In the genomic region with DNA sequence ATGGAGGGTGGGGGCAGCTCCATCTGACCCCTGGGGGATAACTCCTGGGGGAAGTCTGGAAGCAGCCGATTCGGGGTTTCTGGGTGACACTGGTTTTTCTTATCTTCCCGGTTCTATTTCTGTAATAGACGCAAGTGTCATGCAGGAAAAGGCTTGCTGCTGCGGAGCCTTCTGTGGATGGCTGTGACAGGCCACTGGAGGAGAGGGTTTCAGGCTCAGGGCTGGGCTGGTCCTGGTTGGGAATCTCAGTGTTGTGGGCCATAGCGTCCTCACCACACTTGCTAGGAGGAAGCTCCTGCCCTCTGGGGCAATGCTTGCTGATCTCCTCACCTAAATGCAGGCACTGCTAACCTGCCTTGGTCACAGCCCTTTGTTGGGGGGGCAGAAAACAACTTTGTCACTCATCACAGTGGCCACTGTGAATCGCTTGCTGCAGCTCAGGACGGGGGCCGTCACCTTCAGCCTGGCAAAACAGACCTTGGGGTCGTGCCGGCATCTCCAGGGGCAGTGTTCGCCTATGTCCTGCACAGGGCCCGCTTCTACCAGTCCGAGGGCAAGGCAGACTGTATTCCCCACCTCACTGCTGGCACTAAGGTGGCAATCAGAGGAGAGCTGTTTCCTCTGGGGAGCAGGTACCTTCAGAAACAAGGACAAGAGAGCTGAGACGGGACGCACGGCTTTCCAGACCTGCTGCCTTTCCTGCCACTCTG, we compare ENCODE assay signal across 13 cellular contexts. TPM values are rescaled to one million over a fixed set of nuclear protein-coding genes. Genes with fewer than 3 reads are reported as not detected.
DNase-seq lines count a peak whose midpoint lies in the region; ATAC-seq lines count a peak whose summit lies in the region.
"Had no signal": no experiment of that assay in that cellular context is flagged by ENCODE, and none has a peak within 500 bp of the region (broad histone marks: within the 10 kb centered on the region; RNA-seq: fewer than 3 reads in every experiment).

No MANE protein-coding gene starts in this region.

- H3K4me1 Mint-ChIP-seq in activated T-cell treated with anti-CD3 and anti-CD28 coated beads, Interleukin-2, amount 50 U/mL, for 72 hours (ENCODE audit: low read depth), result peaks cover 44% of the 10 kb centered on the region
- H3K4me1 Mint-ChIP-seq in activated T-cell treated with anti-CD3 and anti-CD28 coated beads, Interleukin-2, amount 50 U/mL, for 4 hours (ENCODE audit: low read depth), result peaks cover 44% of the 10 kb centered on the region
- peaks cover 43% of the 10 kb centered on the region for H3K4me1 Mint-ChIP-seq in central memory CD8-positive, alpha-beta T cell

- peak overlapping the region; percentile 46 to 53 for H3K4me3 Mint-ChIP-seq in activated T-cell treated with anti-CD3 and anti-CD28 coated beads, Interleukin-2, amount 50 U/mL, for 72 hours
- H3K4me3 Mint-ChIP-seq in activated T-cell treated with anti-CD3 and anti-CD28 coated beads, Interleukin-2, amount 50 U/mL, for 4 hours, result no peak overlapping the region
- peak overlapping the region; percentile 32 for H3K4me3 Mint-ChIP-seq in central memory CD8-positive, alpha-beta T cell

- no peak for DNase-seq in activated T-cell treated with anti-CD3 and anti-CD28 coated beads, Interleukin-2, amount 50 U/mL, for 72 hours
- no peak for DNase-seq in activated T-cell treated with anti-CD3 and anti-CD28 coated beads, Interleukin-2, amount 50 U/mL, for 4 hours
- no peak for DNase-seq in central memory CD8-positive, alpha-beta T cell (ENCODE audit: low spot score in 2 of 2)
- DNase-seq in stimulated activated CD8-positive, alpha-beta memory T cell treated with anti-CD3 and anti-CD28 coated beads, Interleukin-4, amount 100 ng/mL, for 48 hours, result peak; percentile 18
- DNase-seq: effector CD8-positive, alpha-beta T cell; midbrain; MM.1S; NCI-H2081; NCI-H748 treated with DMSO at 0.1 percent for 48 hours had no signal

- H3K9me3 Mint-ChIP-seq in activated T-cell treated with anti-CD3 and anti-CD28 coated beads, Interleukin-2, amount 50 U/mL, for 72 hours, result no peaks in the 10 kb centered on the region
- no peaks in the 10 kb centered on the region for H3K9me3 Mint-ChIP-seq in activated T-cell treated with anti-CD3 and anti-CD28 coated beads, Interleukin-2, amount 50 U/mL, for 4 hours
- H3K9me3 Mint-ChIP-seq in central memory CD8-positive, alpha-beta T cell, result no peaks in the 10 kb centered on the region

- H3K27ac Mint-ChIP-seq in activated T-cell treated with anti-CD3 and anti-CD28 coated beads, Interleukin-2, amount 50 U/mL, for 72 hours, result no peak overlapping the region
- peak overlapping the region; percentile 70 for H3K27ac Mint-ChIP-seq in central memory CD8-positive, alpha-beta T cell (ENCODE audit: low read depth)

- no peaks in the 10 kb centered on the region for H3K27me3 Mint-ChIP-seq in activated T-cell treated with anti-CD3 and anti-CD28 coated beads, Interleukin-2, amount 50 U/mL, for 72 hours (ENCODE audit: low read depth)
- H3K27me3 Mint-ChIP-seq in activated T-cell treated with anti-CD3 and anti-CD28 coated beads, Interleukin-2, amount 50 U/mL, for 4 hours (ENCODE audit: low read depth), result no peaks in the 10 kb centered on the region
- H3K27me3 Mint-ChIP-seq in central memory CD8-positive, alpha-beta T cell, result no peaks in the 10 kb centered on the region

- ATAC-seq in activated T-cell treated with anti-CD3 and anti-CD28 coated beads, Interleukin-2, amount 50 U/mL, for 72 hours (replicated peaks in 1 of 2), result no peak
- ATAC-seq in activated T-cell treated with anti-CD3 and anti-CD28 coated beads, Interleukin-2, amount 50 U/mL, for 4 hours, result no peak
- ATAC-seq in central memory CD8-positive, alpha-beta T cell (replicated peaks; ENCODE audit: extremely low read depth, poor library complexity, severe bottlenecking), result no peak
- ATAC-seq in HG03378 (IDR thresholded peaks at IDR 0.05; ENCODE audit: unreplicated experiment) (no peak), GM21723 (IDR thresholded peaks at IDR 0.05; ENCODE audit: unreplicated experiment) (no peak)
- ATAC-seq: HCT116 had no signal

- H3K36me3 Mint-ChIP-seq in activated T-cell treated with anti-CD3 and anti-CD28 coated beads, Interleukin-2, amount 50 U/mL, for 72 hours (ENCODE audit: insufficient read depth in 2 of 2), result no peaks in the 10 kb centered on the region
- H3K36me3 Mint-ChIP-seq in activated T-cell treated with anti-CD3 and anti-CD28 coated beads, Interleukin-2, amount 50 U/mL, for 4 hours (ENCODE audit: insufficient read depth), result no peaks in the 10 kb centered on the region
- H3K36me3 Mint-ChIP-seq in central memory CD8-positive, alpha-beta T cell (ENCODE audit: insufficient read depth), result peaks cover 2% of the 10 kb centered on the region

RNA-seq across cellular contexts. Expression of a gene that starts 4.4 kb away (rescaled TPM):
- not detected for total RNA-seq in activated T-cell treated with anti-CD3 and anti-CD28 coated beads, Interleukin-2, amount 50 U/mL, for 72 hours
- not detected for total RNA-seq in activated T-cell treated with anti-CD3 and anti-CD28 coated beads, Interleukin-2, amount 50 U/mL, for 4 hours
- total RNA-seq: ascending aorta had no signal

RNA-seq across cellular contexts. Expression of a gene that starts 7.8 kb away (rescaled TPM):
- total RNA-seq in activated T-cell treated with anti-CD3 and anti-CD28 coated beads, Interleukin-2, amount 50 U/mL, for 72 hours, result 10 to 100 TPM; 44.5 to 51.6 TPM
- 10 to 100 TPM; 18.7 to 27.9 (median 20.0) TPM for total RNA-seq in activated T-cell treated with anti-CD3 and anti-CD28 coated beads, Interleukin-2, amount 50 U/mL, for 4 hours

RNA-seq across cellular contexts. Expression of a gene that starts 17.3 kb away (rescaled TPM):
- 10 to 100 TPM; 55.7 to 56.4 TPM for total RNA-seq in activated T-cell treated with anti-CD3 and anti-CD28 coated beads, Interleukin-2, amount 50 U/mL, for 72 hours
- total RNA-seq in activated T-cell treated with anti-CD3 and anti-CD28 coated beads, Interleukin-2, amount 50 U/mL, for 4 hours, result 10 to 100 TPM; 86.1 to 99.3 (median 95.0) TPM

RNA-seq across cellular contexts. Expression of a gene that starts 27.8 kb away (rescaled TPM):
- 100 to 1,000 TPM; 168 to 181 TPM for total RNA-seq in activated T-cell treated with anti-CD3 and anti-CD28 coated beads, Interleukin-2, amount 50 U/mL, for 72 hours
- total RNA-seq in activated T-cell treated with anti-CD3 and anti-CD28 coated beads, Interleukin-2, amount 50 U/mL, for 4 hours, result 100 to 1,000 TPM; 147 to 174 (median 160) TPM

RNA-seq across cellular contexts. Expression of a gene that starts 33.8 kb away (rescaled TPM):
- 10 to 100 TPM; 66.2 to 67.5 TPM for total RNA-seq in activated T-cell treated with anti-CD3 and anti-CD28 coated beads, Interleukin-2, amount 50 U/mL, for 72 hours
- total RNA-seq in activated T-cell treated with anti-CD3 and anti-CD28 coated beads, Interleukin-2, amount 50 U/mL, for 4 hours, result 100 to 1,000 TPM; 119 to 146 (median 128) TPM
